8 cellular contexts compared by ENCODE assay signal in genomic region chr3:52536112-52536368, GRCh38. TPM values are rescaled to one million over a fixed set of nuclear protein-coding genes. Genes with fewer than 3 reads are reported as not detected.
A peak's percentile ranks its signal among the peaks of the same experiment; 100 is the strongest.
DNase-seq lines count a peak whose midpoint lies in the region; ATAC-seq, FAIRE-seq and TF ChIP-seq lines count a peak whose summit lies in the region.

No MANE protein-coding gene starts in this region.

- no peaks in the 10 kb centered on the region for H3K9me3 Mint-ChIP-seq in activated naive CD4-positive, alpha-beta T cell treated with anti-CD3 and anti-CD28 coated beads for 36 hours
- no peaks in the 10 kb centered on the region for H3K9me3 Mint-ChIP-seq in astrocyte (ENCODE audit: unreplicated experiment)

- FAIRE-seq in astrocyte (lab: Jason Lieb, UNC), result no peak

- no peak for DNase-seq in activated naive CD4-positive, alpha-beta T cell treated with anti-CD3 and anti-CD28 coated beads for 36 hours
- no peak for DNase-seq in activated naive CD4-positive, alpha-beta T cell (lab: John Stamatoyannopoulos, UW)
- DNase-seq in astrocyte (ENCODE audit: low read depth) (no peak), mesendoderm (no peak), transverse colon (no peak), RPMI8226 (no peak), posterior cingulate gyrus (no peak)

- no peak for TF ChIP-seq EP300 in transverse colon (IDR thresholded peaks at IDR 0.05; ENCODE audit: low read depth)

- H3K4me3 ChIP-seq in astrocyte (ENCODE audit: insufficient read depth, low read depth, low read length) (peak overlapping the region; percentile 11), mesendoderm (ENCODE audit: low read length) (no peak overlapping the region), transverse colon (peak overlapping the region in 3 of 4 donors; percentile 16 to 53 (median 39))

- H3K4me1 ChIP-seq in astrocyte (ENCODE audit: insufficient read depth, low read length), result peaks cover 54% of the 10 kb centered on the region
- H3K4me1 ChIP-seq in mesendoderm (ENCODE audit: control insufficient read depth, low read depth, low read length), result peaks cover 18% of the 10 kb centered on the region
- H3K4me1 ChIP-seq in transverse colon, result peaks cover 19 to 56% (median 42%) of the 10 kb centered on the region in 4 donors

- H3K27me3 Mint-ChIP-seq in activated naive CD4-positive, alpha-beta T cell treated with anti-CD3 and anti-CD28 coated beads for 36 hours (ENCODE audit: low read depth), result no peaks in the 10 kb centered on the region
- no peaks in the 10 kb centered on the region for H3K27me3 Mint-ChIP-seq in astrocyte (ENCODE audit: low read depth, unreplicated experiment)

- peak overlapping the region; percentile 62 for H3K56ac ChIP-seq in mesendoderm (ENCODE audit: low read length)

- TF ChIP-seq CTCF in astrocyte (IDR thresholded peaks at IDR 0.05; ENCODE audit: insufficient read depth, low read depth, low read length), result no peak
- no peak for TF ChIP-seq CTCF in transverse colon (IDR thresholded peaks at IDR 0.05)

- no peak overlapping the region for H2AFZ ChIP-seq in astrocyte (ENCODE audit: low read depth, low read length)

- H4K20me1 ChIP-seq in astrocyte (ENCODE audit: insufficient read depth, low read length), result peaks cover 52% of the 10 kb centered on the region

- H3K79me2 ChIP-seq in astrocyte (ENCODE audit: insufficient read depth, low read length) (peaks cover 76% of the 10 kb centered on the region), mesendoderm (ENCODE audit: control insufficient read depth, insufficient read depth, low read length) (peaks cover 47% of the 10 kb centered on the region)

- H3K23ac ChIP-seq in mesendoderm (ENCODE audit: low read length), result no peak overlapping the region

- intact Hi-C loops in activated naive CD4-positive, alpha-beta T cell treated with anti-CD3 and anti-CD28 coated beads for 36 hours (cut with micrococcal nuclease), result loop anchor here (1.0 to 10.0 kb wide), 9 partner anchors 81 to 809 kb away; partner anchors contain the start of genes ACY1, DCP1A, DUSP7 and NEK4
- intact Hi-C loops in transverse colon (cut with DNase I; ENCODE audit: low total_unique reads) (no loop called here), posterior cingulate gyrus (cut with DNase I) (loop anchor here (2.0 kb wide), 3 partner anchors 61 to 149 kb away; partner anchors contain the start of gene PBRM1)

- H3K27ac ChIP-seq in astrocyte (ENCODE audit: low read depth, low read length) (no peak overlapping the region), mesendoderm (ENCODE audit: low read depth, low read length) (no peak overlapping the region), transverse colon (peak overlapping the region; percentile 47 to 92 (median 68))

- no peak for TF ChIP-seq POLR2A in transverse colon (IDR thresholded peaks at IDR 0.05)

- peaks cover 16% of the 10 kb centered on the region for H3K36me3 Mint-ChIP-seq in activated naive CD4-positive, alpha-beta T cell treated with anti-CD3 and anti-CD28 coated beads for 36 hours (ENCODE audit: low read depth)
- H3K36me3 Mint-ChIP-seq in astrocyte (ENCODE audit: low read depth, unreplicated experiment), result peaks cover 11% of the 10 kb centered on the region

- no peak overlapping the region for H3K9ac ChIP-seq in astrocyte (ENCODE audit: low read length)
- no peak overlapping the region for H3K9ac ChIP-seq in mesendoderm (ENCODE audit: low read length)

- no peak overlapping the region for H2BK120ac ChIP-seq in mesendoderm (ENCODE audit: low read depth, low read length)

- H3K79me1 ChIP-seq in mesendoderm (ENCODE audit: low read length), result peaks cover 33% of the 10 kb centered on the region

- H3K36me3 ChIP-seq in astrocyte (ENCODE audit: insufficient read depth, low read length) (peaks cover 6% of the 10 kb centered on the region), mesendoderm (ENCODE audit: control insufficient read depth, insufficient read depth, low read length) (no peaks in the 10 kb centered on the region), transverse colon (peaks cover 0 to under 1% (median 0%) of the 10 kb centered on the region in 4 donors)

- no peak for ATAC-seq in HG02973 (IDR thresholded peaks at IDR 0.05; ENCODE audit: unreplicated experiment)

- in situ Hi-C loops in transverse colon (cut with MboI; ENCODE audit: low pct_ligation_motif_present in 1 of 4, low pct_unique_long_range_greater_than_20kb in 1 of 4, low sequenced_read_pairs in 3 of 4), result no loop called here

- H2AK5ac ChIP-seq in mesendoderm (ENCODE audit: low read length), result no peak overlapping the region

- H4K8ac ChIP-seq in mesendoderm (ENCODE audit: low read depth, low read length), result no peak overlapping the region

- no peak overlapping the region for H2BK15ac ChIP-seq in mesendoderm (replicated peaks; ENCODE audit: low read depth)

- no peak overlapping the region for H3K27ac Mint-ChIP-seq in activated naive CD4-positive, alpha-beta T cell treated with anti-CD3 and anti-CD28 coated beads for 36 hours
- H3K27ac Mint-ChIP-seq in astrocyte (ENCODE audit: unreplicated experiment), result no peak overlapping the region

- H2BK5ac ChIP-seq in mesendoderm (ENCODE audit: low read length), result no peak overlapping the region

- H3K9me3 ChIP-seq in astrocyte (ENCODE audit: insufficient read depth, low read depth, low read length) (no peaks in the 10 kb centered on the region), transverse colon (no peaks in the 10 kb centered on the region)

- H3K27me3 ChIP-seq in astrocyte (ENCODE audit: insufficient read depth, low read length), result no peaks in the 10 kb centered on the region
- no peaks in the 10 kb centered on the region for H3K27me3 ChIP-seq in mesendoderm (ENCODE audit: insufficient read depth, low read length, poor library complexity)
- H3K27me3 ChIP-seq in transverse colon, result no peaks in the 10 kb centered on the region

- peaks cover 44% of the 10 kb centered on the region for H3K4me1 Mint-ChIP-seq in activated naive CD4-positive, alpha-beta T cell treated with anti-CD3 and anti-CD28 coated beads for 36 hours (ENCODE audit: low read depth)
- peaks cover 23% of the 10 kb centered on the region for H3K4me1 Mint-ChIP-seq in astrocyte (ENCODE audit: low read depth, unreplicated experiment)

- CTCF ChIA-PET in activated naive CD4-positive, alpha-beta T cell treated with anti-CD3 and anti-CD28 coated beads for 36 hours (lab: Charles Lee), result interaction anchor here (0.6 to 0.9 kb wide), 3 partner anchors 91 to 197 kb away, joined by 3 to 6 read pairs (median 4); no protein-coding TSS in a partner anchor

- no peak overlapping the region for H4K5ac ChIP-seq in mesendoderm (ENCODE audit: low read length)

- H3K4me2 ChIP-seq in astrocyte (ENCODE audit: low read length) (peak overlapping the region; percentile 87), mesendoderm (ENCODE audit: low read length) (peak overlapping the region; percentile 37)

- H3K18ac ChIP-seq in mesendoderm (ENCODE audit: low read length), result no peak overlapping the region

- no CpG with 5 or more reads among the region's 9 CpGs for WGBS in mesendoderm (ENCODE audit: extremely low coverage, insufficient coverage, low lambda C conversion rate)
- whole genome bisulfite sequencing in transverse colon (ENCODE audit: low coverage in 1 of 2), 2 donors, result 8 to 9% methylated on average over 4 to 9 of the region's 9 CpGs

- H3K4ac ChIP-seq in mesendoderm (ENCODE audit: low read depth, low read length), result no peak overlapping the region

- peak overlapping the region; percentile 91 for H3K4me3 Mint-ChIP-seq in activated naive CD4-positive, alpha-beta T cell treated with anti-CD3 and anti-CD28 coated beads for 36 hours
- H3K4me3 Mint-ChIP-seq in astrocyte (ENCODE audit: unreplicated experiment), result peak overlapping the region; percentile 80

RNA-seq across cellular contexts. Expression of gene UQCC5, which starts 0.4 kb away (rescaled TPM):
- total RNA-seq in activated naive CD4-positive, alpha-beta T cell treated with anti-CD3 and anti-CD28 coated beads for 36 hours, result 10 to 100 TPM; 12.3 to 13.1 TPM
- 22.9 and 26.0 TPM in 2 replicates for total RNA-seq in astrocyte
- polyA plus RNA-seq in mesendoderm (2013, experiment 1 of 2), result 72.7 TPM
- polyA plus RNA-seq in mesendoderm (2013, experiment 2 of 2), result 77.0 TPM
- 10 to 100 TPM in 1 of 4 donors, 1 to 10 TPM in 2, not detected in 1; 2.6 to 22.1 (median 4.0) TPM for total RNA-seq in transverse colon

RNA-seq across cellular contexts. Expression of gene NT5DC2, which starts 2.4 kb away (rescaled TPM):
- total RNA-seq in activated naive CD4-positive, alpha-beta T cell treated with anti-CD3 and anti-CD28 coated beads for 36 hours, result 10 to 100 TPM; 20.4 to 20.8 TPM
- total RNA-seq in astrocyte, result 178 and 189 TPM in 2 replicates
- 171 TPM for polyA plus RNA-seq in mesendoderm (2013, experiment 1 of 2)
- 169 TPM for polyA plus RNA-seq in mesendoderm (2013, experiment 2 of 2)
- 10 to 100 TPM in 2 of 4 donors, 1 to 10 TPM in 1, not detected in 1; 5.5 to 16.7 (median 14.9) TPM for total RNA-seq in transverse colon

RNA-seq across cellular contexts. Expression of gene STAB1, which starts 40.9 kb away (rescaled TPM):
- total RNA-seq in activated naive CD4-positive, alpha-beta T cell treated with anti-CD3 and anti-CD28 coated beads for 36 hours, result under 1 TPM; 0.10 to 0.17 TPM
- total RNA-seq in astrocyte (0.39 TPM in 1 of 2 replicates, not detected in the other), transverse colon (100 to 1,000 TPM in 1 of 4 donors, 10 to 100 TPM in 3; 42.6 to 152 (median 70.3) TPM)
- polyA plus RNA-seq in mesendoderm (2013, experiment 1 of 2), result 0.21 TPM
- polyA plus RNA-seq in mesendoderm (2013, experiment 2 of 2), result 0.32 TPM

Comparison
In these comparisons a context has a peak if more than half of its experiments do, and no peak if none do; other contexts are left out.
1. H3K27ac ChIP-seq: peak in transverse colon (4 of 4); none in astrocyte (single experiment) and mesendoderm (single experiment).
2. RNA of gene STAB1, which starts 40.9 kb away (total RNA-seq): 42.6 to 152 TPM in transverse colon; 0.39 TPM in astrocyte and 0.10 to 0.17 TPM in activated naive CD4-positive, alpha-beta T cell treated with anti-CD3 and anti-CD28 coated beads for 36 hours; every median in the first group is over 10 times any median in the second.